18 cellular contexts compared by ENCODE assay signal in genomic region chr1:169070547-169070946, GRCh38. TPM values are rescaled to one million over a fixed set of nuclear protein-coding genes. Genes with fewer than 3 reads are reported as not detected.
DNase-seq lines count a peak whose midpoint lies in the region; ATAC-seq and TF ChIP-seq lines count a peak whose summit lies in the region.
"Had no signal": no experiment of that assay in that cellular context is flagged by ENCODE, and none has a peak within 500 bp of the region (broad histone marks: within the 10 kb centered on the region; RNA-seq: fewer than 3 reads in every experiment).

No MANE protein-coding gene starts in this region.

- H3K9me2 ChIP-seq in PC-3 (replicated peaks; ENCODE audit: low read length) = no peaks in the 10 kb centered on the region

- H3K4me2 ChIP-seq in PC-3 (ENCODE audit: low read length) = no peak overlapping the region
- H3K4me2 ChIP-seq: BLaER1 had no signal

- peak; percentile 78 for ATAC-seq in Right ventricle myocardium inferior
- peak; percentile 65 for ATAC-seq in left ventricle myocardium superior
- ATAC-seq in PC-3 = no peak
- ATAC-seq: CD8-positive, alpha-beta T cell had no signal

- H3K9ac ChIP-seq in PC-3 (ENCODE audit: low read length) = no peak overlapping the region
- H3K9ac ChIP-seq: BLaER1 had no signal

- intact Hi-C loops in Right ventricle myocardium inferior (cut with DNase I) (no loop called here), cardiac septum (cut with DNase I) (no loop called here), left ventricle myocardium superior (cut with micrococcal nuclease) (no loop called here), PC-3 (cut with micrococcal nuclease) (no loop called here)

- POLR2A ChIA-PET in PC-3 (lab: Charles Lee; ENCODE audit: unreplicated experiment) = interaction anchor here (0.6 kb wide), 1 partner anchor 209 kb away, joined by 3 read pairs; no protein-coding TSS in a partner anchor

- no peaks in the 10 kb centered on the region for H4K20me1 ChIP-seq in PC-3 (ENCODE audit: low read length)
- H4K20me1 ChIP-seq: BLaER1 had no signal

- no peaks in the 10 kb centered on the region for H3K4me1 ChIP-seq in SJCRH30
- H3K4me1 ChIP-seq in PC-3 (ENCODE audit: insufficient read depth, low read length) = no peaks in the 10 kb centered on the region
- H3K4me1 ChIP-seq: BLaER1 had no signal

- H3K36me3 ChIP-seq in SJCRH30 (no peaks in the 10 kb centered on the region), PC-3 (ENCODE audit: low read depth, low read length) (no peaks in the 10 kb centered on the region)
- H3K36me3 ChIP-seq: BLaER1 had no signal

- peaks cover 4% of the 10 kb centered on the region; the same call in 1 of the 2 replicates for H3K9me3 ChIP-seq in SJCRH30 (replicated peaks)
- H3K9me3 ChIP-seq in PC-3 (ENCODE audit: low read length) = no peaks in the 10 kb centered on the region; the same call in 1 of the 2 replicates

- H3K4me3 ChIP-seq in epithelial cell of esophagus (ENCODE audit: low read length) (no peak overlapping the region), SJCRH30 (no peak overlapping the region), PC-3 (ENCODE audit: low read length) (no peak overlapping the region)
- H3K4me3 ChIP-seq: BLaER1 had no signal

- no TSS peak for BruUV-seq in PC-3 (replicated peaks; lab: Mats Ljungman, UMichigan)

- CTCF ChIA-PET in PC-3 (lab: Charles Lee) = no interaction called here

- H3K27ac ChIP-seq in SJCRH30 = no peak overlapping the region
- no peak overlapping the region for H3K27ac ChIP-seq in PC-3 (ENCODE audit: low read length)
- H3K27ac ChIP-seq: BLaER1 had no signal

- TF ChIP-seq CTCF in epithelial cell of esophagus (IDR thresholded peaks at IDR 0.05; ENCODE audit: insufficient read depth, low read depth, low read length, missing control alignments) (no peak), PC-3 (conservative IDR thresholded peaks at IDR 0.05; ENCODE audit: low read depth, low read length) (no peak)

- H3K79me2 ChIP-seq in PC-3 (ENCODE audit: low read length) = no peaks in the 10 kb centered on the region

- no peak overlapping the region for H2AFZ ChIP-seq in PC-3 (ENCODE audit: low read length)

- H3K27me3 ChIP-seq in SJCRH30 (no peaks in the 10 kb centered on the region), PC-3 (ENCODE audit: low read length) (no peaks in the 10 kb centered on the region)
- H3K27me3 ChIP-seq: BLaER1 had no signal

- H3F3A ChIP-seq in PC-3 (ENCODE audit: low read length, unreplicated experiment) = no peaks in the 10 kb centered on the region

- DNase-seq in Right ventricle myocardium inferior (ENCODE audit: missing footprints) = peak; percentile 62
- no peak for DNase-seq in cardiac septum (ENCODE audit: low spot score)
- peak; percentile 34 for DNase-seq in epithelial cell of esophagus (ENCODE audit: low read depth)
- DNase-seq in left ventricle myocardium superior = peak; percentile 33
- DNase-seq in SJCRH30 = no peak
- no peak for DNase-seq in KG1 (lab: John Stamatoyannopoulos, UW)
- no peak for DNase-seq in stimulated activated CD4-positive, alpha-beta T cell treated with anti-CD3 and anti-CD28 coated beads, Interleukin-15, amount 100 ng/mL, for 24 hours
- DNase-seq in PC-3 = no peak
- DNase-seq: CD8-positive, alpha-beta T cell; HFFc6; MM.1S; NCI-H1092 treated with DMSO at 0.1 percent for 48 hours; NCI-H226; NCI-H69; NK-92 treated with Interleukin-12 subunit alpha and Interleukin-12 subunit beta, amount 100 ng/mL, for 24 hours; OCI-M1; RPMI8226 had no signal

RNA-seq across cellular contexts. Expression of gene ATP1B1, which starts 35.9 kb away (rescaled TPM):
- total RNA-seq in Right ventricle myocardium inferior (335 TPM), cardiac septum (256 TPM), left ventricle myocardium superior (298 TPM), PC-3 (2014; rRNA removed) (68.7 and 76.6 TPM in 2 replicates)
- 18.5 and 19.7 TPM in 2 replicates for total RNA-seq in SJCRH30 (2014; rRNA removed; shearing (Covaris generic))

Comparison
In these comparisons a context has a peak if more than half of its experiments do, and no peak if none do; other contexts are left out.
1. DNase-seq: peak in Right ventricle myocardium inferior (single experiment), epithelial cell of esophagus (single experiment) and left ventricle myocardium superior (single experiment); none in cardiac septum (single experiment), SJCRH30 (0 of 2), KG1 (single experiment), stimulated activated CD4-positive, alpha-beta T cell treated with anti-CD3 and anti-CD28 coated beads, Interleukin-15, amount 100 ng/mL, for 24 hours (single experiment) and PC-3 (single experiment).